Comparison of ENCODE assay signal across 12 cellular contexts in the genomic region with DNA sequence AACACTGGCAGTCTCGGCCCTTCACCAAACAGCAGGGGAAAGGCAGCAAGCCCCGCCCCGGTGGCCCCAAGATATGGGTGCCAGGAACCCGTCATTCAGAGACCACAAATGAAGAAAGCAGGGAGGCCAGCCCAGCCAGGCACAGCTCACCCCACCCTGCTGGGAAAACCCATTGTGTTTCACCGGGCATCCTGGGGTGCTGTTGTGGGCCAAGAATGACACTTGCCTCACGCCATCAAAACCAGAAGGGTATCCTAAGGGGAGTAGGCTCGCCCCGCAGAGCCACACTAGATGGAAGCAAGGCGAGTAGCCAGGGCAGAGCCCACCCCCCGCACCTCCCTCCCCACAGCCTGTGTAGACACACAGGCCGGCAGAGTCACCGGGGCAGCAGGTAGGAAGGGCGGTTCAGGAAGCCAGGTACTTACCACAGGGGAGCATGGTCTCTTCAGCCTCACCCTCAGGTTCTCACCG.
DNase-seq lines count a peak whose midpoint lies in the region; ATAC-seq and TF ChIP-seq lines count a peak whose summit lies in the region.
"Had no signal": no experiment of that assay in that cellular context is flagged by ENCODE, and none has a peak within 500 bp of the region (broad histone marks: within the 10 kb centered on the region; RNA-seq: fewer than 3 reads in every experiment).

No MANE protein-coding gene starts in this region.

- intact Hi-C loops in left lung (cut with DNase I) (no loop called here), sigmoid colon (cut with DNase I) (loop anchor here (5.0 kb wide), 2 partner anchors 318 to 543 kb away; no protein-coding TSS in a partner anchor)

- H3K9me3 Mint-ChIP-seq in effector memory CD8-positive, alpha-beta T cell, result no peaks in the 10 kb centered on the region

- no peak overlapping the region for H3K27ac Mint-ChIP-seq in effector memory CD8-positive, alpha-beta T cell

- no peak for DNase-seq in effector memory CD8-positive, alpha-beta T cell
- DNase-seq in left lung (no peak), sigmoid colon (no peak), A172 (ENCODE audit: low spot score) (no peak)
- DNase-seq in central memory CD4-positive, alpha-beta T cell, result no peak
- DNase-seq: Kasumi-1, left ventricle myocardium superior, SJCRH30 had no signal

- H3K27me3 Mint-ChIP-seq in effector memory CD8-positive, alpha-beta T cell, result peaks cover 19 to 47% of the 10 kb centered on the region in 2 donors

- H3K36me3 ChIP-seq in BLaER1 treated with 17β-estradiol and CSF1 and Interleukin-3, amounts not matched to agents 10 nM and 100 nM, result no peaks in the 10 kb centered on the region
- H3K36me3 ChIP-seq in left lung (no peaks in the 10 kb centered on the region), sigmoid colon (no peaks in the 10 kb centered on the region)
- H3K36me3 ChIP-seq: SJCRH30 had no signal

- peak overlapping the region in 9 of 11 experiments; percentile 81 to 94 (median 90); a peak in 11 of 22 replicates for H3K4me2 ChIP-seq in BLaER1 treated with 17β-estradiol and CSF1 and Interleukin-3, amounts not matched to agents 10 nM and 100 nM

- no peak overlapping the region for H3K9ac ChIP-seq in BLaER1 treated with 17β-estradiol and CSF1 and Interleukin-3, amounts not matched to agents 10 nM and 100 nM
- H3K9ac ChIP-seq: parathyroid adenoma had no signal

- peaks cover 0 to 9% (median 0%) of the 10 kb centered on the region in 11 experiments; a peak in 5 of 22 replicates for H3K27me3 ChIP-seq in BLaER1 treated with 17β-estradiol and CSF1 and Interleukin-3, amounts not matched to agents 10 nM and 100 nM
- H3K27me3 ChIP-seq in left lung, result peaks cover 0 to 57% of the 10 kb centered on the region in 2 donors
- H3K27me3 ChIP-seq in sigmoid colon, result no peaks in the 10 kb centered on the region

- H3K9me3 ChIP-seq in BLaER1 treated with 17β-estradiol and CSF1 and Interleukin-3, amounts not matched to agents 10 nM and 100 nM (replicated peaks in 1 of 11), result no peaks in the 10 kb centered on the region
- H3K9me3 ChIP-seq in left lung (no peaks in the 10 kb centered on the region), sigmoid colon (no peaks in the 10 kb centered on the region)
- H3K9me3 ChIP-seq: SJCRH30 had no signal

- no peaks in the 10 kb centered on the region for H4K20me1 ChIP-seq in BLaER1 treated with 17β-estradiol and CSF1 and Interleukin-3, amounts not matched to agents 10 nM and 100 nM

- H3K4me1 ChIP-seq in BLaER1 treated with 17β-estradiol and CSF1 and Interleukin-3, amounts not matched to agents 10 nM and 100 nM, result peaks cover 0 to 16% (median 9%) of the 10 kb centered on the region in 10 experiments; a peak in 13 of 20 replicates
- peaks cover 0 to 9% of the 10 kb centered on the region in 2 donors for H3K4me1 ChIP-seq in left lung
- H3K4me1 ChIP-seq in sigmoid colon, result peaks cover 0 to 9% (median 5%) of the 10 kb centered on the region in 4 donors
- H3K4me1 ChIP-seq: parathyroid adenoma, SJCRH30 had no signal

- H3K36me3 Mint-ChIP-seq in effector memory CD8-positive, alpha-beta T cell (ENCODE audit: insufficient read depth), result peaks cover 3% of the 10 kb centered on the region

- H3K4me1 Mint-ChIP-seq in effector memory CD8-positive, alpha-beta T cell (ENCODE audit: low read depth in 2 of 2), result peaks cover 6 to 15% of the 10 kb centered on the region in 2 donors

- ATAC-seq in GM18873 (IDR thresholded peaks at IDR 0.05; ENCODE audit: low FRiP score, unreplicated experiment) (peak; percentile 70), HG03045 (IDR thresholded peaks at IDR 0.05; ENCODE audit: unreplicated experiment) (peak; percentile 34), left lung (no peak)
- ATAC-seq in effector memory CD8-positive, alpha-beta T cell (replicated peaks), result peak; percentile 59

- WGBS in sigmoid colon, 2 donors, result 71 to 80% methylated on average over 14 of the region's 14 CpGs

- TF ChIP-seq EP300 in sigmoid colon (IDR thresholded peaks at IDR 0.05), result no peak

- TF ChIP-seq CTCF in left lung (IDR thresholded peaks at IDR 0.05) (no peak), sigmoid colon (IDR thresholded peaks at IDR 0.05) (no peak)

- H3K27ac ChIP-seq in BLaER1 treated with 17β-estradiol and CSF1 and Interleukin-3, amounts not matched to agents 10 nM and 100 nM, result no peak overlapping the region
- H3K27ac ChIP-seq in left lung (no peak overlapping the region), sigmoid colon (no peak overlapping the region)
- H3K27ac ChIP-seq: parathyroid adenoma, SJCRH30 had no signal

- no peak for TF ChIP-seq POLR2A in sigmoid colon (IDR thresholded peaks at IDR 0.05)

- H3K4me3 ChIP-seq in BLaER1 treated with 17β-estradiol and CSF1 and Interleukin-3, amounts not matched to agents 10 nM and 100 nM, result no peak overlapping the region
- no peak overlapping the region for H3K4me3 ChIP-seq in left lung
- H3K4me3 ChIP-seq in sigmoid colon, result no peak overlapping the region
- H3K4me3 ChIP-seq: SJCRH30 had no signal

- H3K4me3 Mint-ChIP-seq in effector memory CD8-positive, alpha-beta T cell, result peak overlapping the region; percentile 61 to 72
